In genomic region chr17:67365762-67366192, GRCh38 we compare ENCODE assay signal across 8 cellular contexts. TPM values are rescaled to one million over a fixed set of nuclear protein-coding genes. Genes with fewer than 3 reads are reported as not detected.
DNase-seq lines count a peak whose midpoint lies in the region; ATAC-seq, FAIRE-seq and TF ChIP-seq lines count a peak whose summit lies in the region.

No MANE protein-coding gene starts in this region.

- H3K27me3 Mint-ChIP-seq in activated naive CD4-positive, alpha-beta T cell treated with anti-CD3 and anti-CD28 coated beads, Interleukin-2, amount 10 ng/mL, durations not matched to agents 7 days and 5 days, result no peaks in the 10 kb centered on the region

- ATAC-seq in HG03045 (IDR thresholded peaks at IDR 0.05; ENCODE audit: unreplicated experiment), result no peak

- CTCF ChIA-PET in activated naive CD4-positive, alpha-beta T cell treated with anti-CD3 and anti-CD28 coated beads, Interleukin-2, amount 10 ng/mL, durations not matched to agents 7 days and 5 days (lab: Charles Lee), result interaction anchor here (0.6 to 4.7 kb wide), 3 partner anchors 10 to 110 kb away, joined by 3 to 33 read pairs (median 3); no protein-coding TSS in a partner anchor

- peak overlapping the region; percentile 92 for H3K27ac Mint-ChIP-seq in activated naive CD4-positive, alpha-beta T cell treated with anti-CD3 and anti-CD28 coated beads, Interleukin-2, amount 10 ng/mL, durations not matched to agents 7 days and 5 days

- peak; percentile 44 for DNase-seq in stimulated activated CD4-positive, alpha-beta T cell treated with anti-CD3 and anti-CD28 coated beads, Interleukin-15, amount 100 ng/mL, for 24 hours
- no peak for DNase-seq in stimulated activated CD4-positive, alpha-beta T cell treated with anti-CD3 and anti-CD28 coated beads, Interleukin-12 subunit alpha, Interleukin-12 subunit beta, amount 100 ng/mL, for 4 hours
- peak; percentile 26 for DNase-seq in Jurkat, Clone E6-1 (ENCODE audit: low read depth, low spot score)
- DNase-seq in activated naive CD4-positive, alpha-beta T cell treated with anti-CD3 and anti-CD28 coated beads, Interleukin-2, amount 10 ng/mL, durations not matched to agents 7 days and 5 days, result no peak
- DNase-seq in right atrium auricular region (ENCODE audit: low spot score) (no peak), skeletal muscle cell (ENCODE audit: low read depth) (peak; percentile 78), frontal cortex (ENCODE audit: low spot score in 2 of 2) (no peak)

- no peak for TF ChIP-seq CTCF in right atrium auricular region (IDR thresholded peaks at IDR 0.05)

- H3K9me3 ChIP-seq in right atrium auricular region, result no peaks in the 10 kb centered on the region

- peaks cover 56% of the 10 kb centered on the region for H3K4me1 Mint-ChIP-seq in activated naive CD4-positive, alpha-beta T cell treated with anti-CD3 and anti-CD28 coated beads, Interleukin-2, amount 10 ng/mL, durations not matched to agents 7 days and 5 days

- peak overlapping the region; percentile 92 to 93 for H3K27ac ChIP-seq in right atrium auricular region

- no peaks in the 10 kb centered on the region for H3K9me3 Mint-ChIP-seq in activated naive CD4-positive, alpha-beta T cell treated with anti-CD3 and anti-CD28 coated beads, Interleukin-2, amount 10 ng/mL, durations not matched to agents 7 days and 5 days

- H3K27me3 ChIP-seq in right atrium auricular region, result no peaks in the 10 kb centered on the region

- H3K36me3 ChIP-seq in right atrium auricular region, result peaks cover under 1% of the 10 kb centered on the region

- peak overlapping the region; percentile 99 for H3K4me3 ChIP-seq in Jurkat, Clone E6-1 (ENCODE audit: low read length)
- peak overlapping the region; percentile 88 to 90 for H3K4me3 ChIP-seq in right atrium auricular region
- H3K4me3 ChIP-seq in skeletal muscle cell (ENCODE audit: low read depth, low read length), result peak overlapping the region; percentile 68

- peak overlapping the region; percentile 96 for H3K4me3 Mint-ChIP-seq in activated naive CD4-positive, alpha-beta T cell treated with anti-CD3 and anti-CD28 coated beads, Interleukin-2, amount 10 ng/mL, durations not matched to agents 7 days and 5 days

- H3K36me3 Mint-ChIP-seq in activated naive CD4-positive, alpha-beta T cell treated with anti-CD3 and anti-CD28 coated beads, Interleukin-2, amount 10 ng/mL, durations not matched to agents 7 days and 5 days, result peaks cover 30% of the 10 kb centered on the region

- no peak for FAIRE-seq in frontal cortex (lab: Jason Lieb, UNC)

- H3K4me1 ChIP-seq in right atrium auricular region, result peaks cover 0 to 43% of the 10 kb centered on the region in 2 donors

RNA-seq across cellular contexts. Expression of gene PSMD12, which starts 0.6 kb away (rescaled TPM):
- polyA plus RNA-seq in Jurkat, Clone E6-1 (2012; ENCODE audit: insufficient read depth, insufficient read length), result 56.1 TPM
- 10 to 100 TPM; 20.0 to 31.1 TPM for total RNA-seq in right atrium auricular region
- 57.5 TPM for total RNA-seq in frontal cortex

RNA-seq across cellular contexts. Expression of gene PITPNC1, which starts 11.3 kb away (rescaled TPM):
- 26.9 TPM for polyA plus RNA-seq in Jurkat, Clone E6-1 (2012; ENCODE audit: insufficient read depth, insufficient read length)
- 10 to 100 TPM; 12.5 to 18.1 TPM for total RNA-seq in right atrium auricular region
- total RNA-seq in frontal cortex, result 70.9 TPM

Comparison
In these comparisons a context has a peak if more than half of its experiments do, and no peak if none do; other contexts are left out.
1. DNase-seq: peak in stimulated activated CD4-positive, alpha-beta T cell treated with anti-CD3 and anti-CD28 coated beads, Interleukin-15, amount 100 ng/mL, for 24 hours (single experiment), Jurkat, Clone E6-1 (single experiment) and skeletal muscle cell (single experiment); none in stimulated activated CD4-positive, alpha-beta T cell treated with anti-CD3 and anti-CD28 coated beads, Interleukin-12 subunit alpha, Interleukin-12 subunit beta, amount 100 ng/mL, for 4 hours (single experiment), activated naive CD4-positive, alpha-beta T cell treated with anti-CD3 and anti-CD28 coated beads, Interleukin-2, amount 10 ng/mL, durations not matched to agents 7 days and 5 days (single experiment), right atrium auricular region (single experiment) and frontal cortex (0 of 2).
2. Peak in every context shown above with its lines, with median percentiles within 50 percentile points of each other: H3K4me3 ChIP-seq.